ENCODE assay signal across 1 cellular context in genomic region chr15:78092111-78093041, GRCh38.
TF ChIP-seq lines count a peak whose summit lies in the region.

SH2D7 (plus strand) TSS chr15:78092561; CDS start chr15:78092585, 24 bp downstream.

TF ChIP-seq in IMR-90, 13 proteins besides CTCF, POLR2A, EP300 and RAD21 (continued from another document):
- TF ChIP-seq ELK1 (IDR thresholded peaks at IDR 0.05; ENCODE audit: borderline replicate concordance, low read depth, low read length) (no peak), MAZ (IDR thresholded peaks at IDR 0.05; ENCODE audit: borderline replicate concordance, low read depth, low read length) (no peak), MAFK (IDR thresholded peaks at IDR 0.05; ENCODE audit: low read depth, low read length) (no peak), RCOR1 (IDR thresholded peaks at IDR 0.05; ENCODE audit: insufficient replicate concordance, low read length) (no peak)
TF ChIP-seq in IMR-90: peak in this region for 0.
